1 cellular context compared by ENCODE assay signal in the genomic region with DNA sequence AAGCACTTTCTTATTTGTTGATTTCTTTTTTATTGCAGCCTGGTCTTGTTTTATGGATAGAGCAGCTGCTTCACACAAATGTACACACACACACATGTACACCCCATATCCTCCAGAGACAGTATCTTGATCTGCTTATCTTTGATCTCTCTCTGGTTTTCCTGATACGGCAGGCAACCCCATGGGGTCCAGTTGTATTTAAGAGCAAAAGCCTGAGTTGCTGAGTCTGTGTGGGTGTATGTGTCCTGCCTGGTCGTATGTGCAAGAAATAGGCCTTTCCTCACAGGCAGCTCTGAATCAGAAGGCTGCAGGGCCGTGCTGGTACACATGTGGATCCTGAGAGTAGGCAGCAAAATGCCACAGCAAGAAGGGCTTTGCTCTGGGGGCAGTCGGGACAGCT.
TF ChIP-seq lines count a peak whose summit lies in the region.

No MANE protein-coding gene starts in this region.

TF ChIP-seq in K562, 482 proteins besides CTCF, POLR2A, EP300 and RAD21 (continued from another document):
- TF ChIP-seq, protein P1, sequence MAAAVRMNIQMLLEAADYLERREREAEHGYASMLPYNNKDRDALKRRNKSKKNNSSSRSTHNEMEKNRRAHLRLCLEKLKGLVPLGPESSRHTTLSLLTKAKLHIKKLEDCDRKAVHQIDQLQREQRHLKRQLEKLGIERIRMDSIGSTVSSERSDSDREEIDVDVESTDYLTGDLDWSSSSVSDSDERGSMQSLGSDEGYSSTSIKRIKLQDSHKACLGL (CRISPR knock-in tag; IDR thresholded peaks at IDR 0.05; ENCODE audit: borderline replicate concordance, poor library complexity, severe bottlenecking), result no peak
- TF ChIP-seq, protein P2, sequence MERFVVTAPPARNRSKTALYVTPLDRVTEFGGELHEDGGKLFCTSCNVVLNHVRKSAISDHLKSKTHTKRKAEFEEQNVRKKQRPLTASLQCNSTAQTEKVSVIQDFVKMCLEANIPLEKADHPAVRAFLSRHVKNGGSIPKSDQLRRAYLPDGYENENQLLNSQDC (CRISPR knock-in tag; IDR thresholded peaks at IDR 0.05), result no peak
- no peak for TF ChIP-seq FUS (optimal IDR thresholded peaks at IDR 0.05; ENCODE audit: low read depth, low read length)
- TF ChIP-seq, protein P3, sequence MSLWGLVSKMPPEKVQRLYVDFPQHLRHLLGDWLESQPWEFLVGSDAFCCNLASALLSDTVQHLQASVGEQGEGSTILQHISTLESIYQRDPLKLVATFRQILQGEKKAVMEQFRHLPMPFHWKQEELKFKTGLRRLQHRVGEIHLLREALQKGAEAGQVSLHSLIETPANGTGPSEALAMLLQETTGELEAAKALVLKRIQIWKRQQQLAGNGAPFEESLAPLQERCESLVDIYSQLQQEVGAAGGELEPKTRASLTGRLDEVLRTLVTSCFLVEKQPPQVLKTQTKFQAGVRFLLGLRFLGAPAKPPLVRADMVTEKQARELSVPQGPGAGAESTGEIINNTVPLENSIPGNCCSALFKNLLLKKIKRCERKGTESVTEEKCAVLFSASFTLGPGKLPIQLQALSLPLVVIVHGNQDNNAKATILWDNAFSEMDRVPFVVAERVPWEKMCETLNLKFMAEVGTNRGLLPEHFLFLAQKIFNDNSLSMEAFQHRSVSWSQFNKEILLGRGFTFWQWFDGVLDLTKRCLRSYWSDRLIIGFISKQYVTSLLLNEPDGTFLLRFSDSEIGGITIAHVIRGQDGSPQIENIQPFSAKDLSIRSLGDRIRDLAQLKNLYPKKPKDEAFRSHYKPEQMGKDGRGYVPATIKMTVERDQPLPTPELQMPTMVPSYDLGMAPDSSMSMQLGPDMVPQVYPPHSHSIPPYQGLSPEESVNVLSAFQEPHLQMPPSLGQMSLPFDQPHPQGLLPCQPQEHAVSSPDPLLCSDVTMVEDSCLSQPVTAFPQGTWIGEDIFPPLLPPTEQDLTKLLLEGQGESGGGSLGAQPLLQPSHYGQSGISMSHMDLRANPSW (CRISPR knock-in tag; IDR thresholded peaks at IDR 0.05), result no peak
